In the genomic region with DNA sequence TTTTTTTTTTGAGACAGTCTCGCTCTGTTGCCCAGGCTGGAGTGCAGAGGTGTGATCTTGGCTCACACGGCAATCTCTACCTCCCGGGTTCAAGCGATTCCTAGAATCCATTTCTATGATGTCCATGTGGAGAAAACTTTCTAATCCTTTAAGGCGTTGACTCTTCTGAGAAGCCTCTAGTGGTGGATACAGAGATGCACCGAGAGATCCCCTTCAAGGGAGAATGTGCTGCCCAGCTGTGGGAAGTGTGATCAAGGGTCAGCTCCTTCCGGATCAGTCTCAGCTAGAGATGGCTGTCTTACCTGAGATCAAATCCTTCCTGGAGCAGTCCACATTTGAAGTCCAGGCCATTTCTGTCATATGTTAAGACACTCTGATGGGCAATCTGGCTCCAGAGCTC, we compare ENCODE assay signal across 1 cellular context.
TF ChIP-seq lines count a peak whose summit lies in the region.

No MANE protein-coding gene starts in this region.

TF ChIP-seq in H1, 55 proteins besides CTCF, POLR2A, EP300 and RAD21:
- TF ChIP-seq SIX5 (IDR thresholded peaks at IDR 0.05; ENCODE audit: low read depth, low read length) (no peak), SP2 (IDR thresholded peaks at IDR 0.05; ENCODE audit: low read length) (no peak), SRF (IDR thresholded peaks at IDR 0.05; ENCODE audit: low read depth, low read length) (no peak), ASH2L (IDR thresholded peaks at IDR 0.05; ENCODE audit: low read length) (no peak), BACH1 (IDR thresholded peaks at IDR 0.05; ENCODE audit: low read length) (no peak), NANOG (IDR thresholded peaks at IDR 0.05; ENCODE audit: insufficient read depth, low read depth, low read length, poor library complexity, severe bottlenecking) (no peak), TEAD4 (IDR thresholded peaks at IDR 0.05; ENCODE audit: low read depth, low read length) (no peak), NRF1 (IDR thresholded peaks at IDR 0.05; ENCODE audit: low read depth, low read length) (no peak), GABPA (IDR thresholded peaks at IDR 0.05; ENCODE audit: borderline replicate concordance, insufficient read depth, low read length) (no peak), GTF2F1 (IDR thresholded peaks at IDR 0.05; ENCODE audit: borderline replicate concordance, low read depth, low read length) (no peak), SIN3A (conservative IDR thresholded peaks at IDR 0.05 in 1 of 2, IDR thresholded peaks at IDR 0.05 in 1 of 2; ENCODE audit: low read depth in 1 of 2, low read length in 2 of 2) (no peak), BCL11A (IDR thresholded peaks at IDR 0.05; ENCODE audit: low read depth in 2 of 2, low read length in 2 of 2) (no peak), CEBPB (IDR thresholded peaks at IDR 0.05; ENCODE audit: low read depth, low read length) (no peak), JUND (IDR thresholded peaks at IDR 0.05; ENCODE audit: low read length) (no peak), HDAC2 (IDR thresholded peaks at IDR 0.05; ENCODE audit: borderline replicate concordance in 1 of 2, low read depth in 2 of 2, low read length in 2 of 2) (no peak), POU5F1 (IDR thresholded peaks at IDR 0.05; ENCODE audit: low read depth, low read length) (no peak), E2F6 (IDR thresholded peaks at IDR 0.05) (no peak), POLR2AphosphoS5 (IDR thresholded peaks at IDR 0.05; ENCODE audit: low read depth, low read length) (no peak), CTBP2 (IDR thresholded peaks at IDR 0.05; ENCODE audit: borderline replicate concordance, insufficient read depth, insufficient read length, low read length) (no peak)
